29 cellular contexts compared by ENCODE assay signal in the genomic region with DNA sequence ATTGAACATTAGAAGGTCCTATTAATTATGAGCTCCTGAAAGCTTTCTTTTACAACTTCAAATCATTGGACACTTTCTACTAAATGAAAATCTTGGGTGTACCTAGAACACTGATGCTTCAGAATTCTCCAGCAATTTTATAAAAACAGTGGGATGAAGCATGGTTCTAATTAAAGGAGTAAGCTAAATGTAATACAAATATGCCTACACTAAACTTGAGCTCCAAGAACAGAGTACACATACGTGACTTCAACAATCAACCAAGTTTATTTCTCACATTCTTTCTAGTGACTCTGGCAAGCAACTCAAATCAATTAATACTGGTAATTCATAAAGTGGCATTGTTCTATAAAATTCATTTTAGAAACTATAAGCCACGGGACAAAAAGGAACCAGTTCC. TPM values are rescaled to one million over a fixed set of nuclear protein-coding genes. Genes with fewer than 3 reads are reported as not detected.
DNase-seq lines count a peak whose midpoint lies in the region; ATAC-seq, FAIRE-seq and TF ChIP-seq lines count a peak whose summit lies in the region.
"Had no signal": no experiment of that assay in that cellular context is flagged by ENCODE, and none has a peak within 500 bp of the region (broad histone marks: within the 10 kb centered on the region; RNA-seq: fewer than 3 reads in every experiment).

No MANE protein-coding gene starts in this region.

- no peak for TF ChIP-seq RAD21 in HepG2 (CRISPR knock-in tag; IDR thresholded peaks at IDR 0.05)

- no peak overlapping the region for H3K4me3 ChIP-seq in right lobe of liver
- no peak overlapping the region for H3K4me3 ChIP-seq in HepG2 (replicated peaks in 1 of 3; ENCODE audit: insufficient read depth in 1 of 3, low read depth in 2 of 3, low read length in 3 of 3)
- H3K4me3 ChIP-seq in sigmoid colon = no peak overlapping the region
- H3K4me3 ChIP-seq: A549, upper lobe of right lung had no signal

- DNase-seq in right lobe of liver (no peak), HepG2 (ENCODE audit: low spot score) (no peak), fibroblast of gingiva (ENCODE audit: low read depth) (peak; percentile 59), sigmoid colon (no peak), hepatic stellate cell (ENCODE audit: low spot score) (no peak), T-helper 9 cell (no peak)
- DNase-seq in activated CD4-positive, alpha-beta memory T cell treated with anti-CD3 and anti-CD28 coated beads for 36 hours = no peak
- DNase-seq: activated CD4-positive, alpha-beta T cell treated with anti-CD3 and anti-CD28 coated beads for 36 hours; activated CD8-positive, alpha-beta memory T cell treated with anti-CD3 and anti-CD28 coated beads for 24 hours; activated gamma-delta T cell; activated naive CD8-positive, alpha-beta T cell treated with anti-CD3 and anti-CD28 coated beads for 36 hours; caudate nucleus; DMS79 treated with DMSO at 0.1 percent for 48 hours; effector memory CD8-positive, alpha-beta T cell; erythroblast; foreskin melanocyte; GF-D8; NCI-H146; Right ventricle myocardium superior; stimulated activated CD4-positive, alpha-beta T cell treated with anti-CD3 and anti-CD28 coated beads, Interleukin-4, amount 100 ng/mL, for 1 hour; upper lobe of right lung had no signal

- H3K27me3 ChIP-seq in right lobe of liver (no peaks in the 10 kb centered on the region), HepG2 (ENCODE audit: control insufficient read depth in 1 of 2, insufficient read depth in 2 of 2, low read length in 2 of 2) (no peaks in the 10 kb centered on the region), sigmoid colon (no peaks in the 10 kb centered on the region)
- H3K27me3 ChIP-seq: upper lobe of right lung had no signal

- H3K36me3 ChIP-seq in right lobe of liver (peaks cover 0 to 4% (median under 1%) of the 10 kb centered on the region in 4 donors), HepG2 (replicated peaks in 1 of 2; ENCODE audit: control insufficient read depth in 1 of 2, insufficient read depth in 2 of 2, low read length in 2 of 2) (peaks cover 7 to 16% of the 10 kb centered on the region in 2 experiments), sigmoid colon (no peaks in the 10 kb centered on the region)

- peaks cover 0 to 75% (median 32%) of the 10 kb centered on the region in 4 donors for H3K4me1 ChIP-seq in right lobe of liver
- peaks cover 63% of the 10 kb centered on the region for H3K4me1 ChIP-seq in HepG2 (ENCODE audit: insufficient read depth, low read length)
- peaks cover 0 to 100% (median 80%) of the 10 kb centered on the region in 4 donors for H3K4me1 ChIP-seq in sigmoid colon

- TF ChIP-seq CTCF in right lobe of liver (IDR thresholded peaks at IDR 0.05) = no peak
- TF ChIP-seq CTCF in HepG2 (CRISPR knock-in tag; IDR thresholded peaks at IDR 0.05) = no peak
- TF ChIP-seq CTCF in sigmoid colon (IDR thresholded peaks at IDR 0.05) = no peak

- H3K4me2 ChIP-seq in HepG2 (ENCODE audit: low read depth, low read length) = no peak overlapping the region
- H3K4me2 ChIP-seq: A549 had no signal

- in situ Hi-C loops in HepG2 (cut with HindIII; ENCODE audit: extremely low pct_ligation_motif_present, low pct_unique_long_range_greater_than_20kb) = no loop called here

- no peak for FAIRE-seq in HepG2 (lab: Jason Lieb, UNC)
- FAIRE-seq: A549 had no signal

- POLR2A ChIA-PET in HepG2 (lab: Yijun Ruan, JAX) = no interaction called here
- POLR2A ChIA-PET in activated CD4-positive, alpha-beta memory T cell treated with anti-CD3 and anti-CD28 coated beads for 36 hours (lab: Charles Lee) = no interaction called here

- no peak overlapping the region for H3K4me3 Mint-ChIP-seq in activated CD4-positive, alpha-beta memory T cell treated with anti-CD3 and anti-CD28 coated beads for 36 hours
- H3K4me3 Mint-ChIP-seq: activated CD4-positive, alpha-beta T cell treated with anti-CD3 and anti-CD28 coated beads for 36 hours; activated naive CD8-positive, alpha-beta T cell treated with anti-CD3 and anti-CD28 coated beads for 36 hours; effector memory CD8-positive, alpha-beta T cell; IgD-negative memory B cell; memory B cell had no signal

- peak overlapping the region in 2 of 3 donors; percentile 95 to 97 for H3K27ac ChIP-seq in right lobe of liver
- H3K27ac ChIP-seq in HepG2 (ENCODE audit: extremely low read length, insufficient read depth, low read length) = no peak overlapping the region
- peak overlapping the region; percentile 35 to 87 (median 83) for H3K27ac ChIP-seq in sigmoid colon
- H3K27ac ChIP-seq: upper lobe of right lung had no signal

- H3K9me3 ChIP-seq in right lobe of liver = no peaks in the 10 kb centered on the region
- H3K9me3 ChIP-seq in HepG2 (ENCODE audit: low read length) = no peaks in the 10 kb centered on the region
- H3K9me3 ChIP-seq in sigmoid colon = no peaks in the 10 kb centered on the region
- H3K9me3 ChIP-seq: A549, upper lobe of right lung had no signal

- CTCF ChIA-PET in HepG2 (lab: Yijun Ruan, JAX; ENCODE audit: low intra/inter-chr PET ratio, low total read pairs) = no interaction called here
- CTCF ChIA-PET in activated CD4-positive, alpha-beta memory T cell treated with anti-CD3 and anti-CD28 coated beads for 36 hours (lab: Charles Lee) = interaction anchor here (1.1 to 2.6 kb wide), 4 partner anchors 16 to 146 kb away, joined by 3 to 12 read pairs (median 6); no protein-coding TSS in a partner anchor

- no peak overlapping the region for H2AFZ ChIP-seq in HepG2 (ENCODE audit: low read length)

- H3K9ac ChIP-seq in HepG2 (ENCODE audit: insufficient read depth, low read depth, low read length) = no peak overlapping the region

- WGBS in right lobe of liver (ENCODE audit: insufficient coverage, low coverage, low lambda C conversion rate, missing lambda C conversion rate) = 48% methylated on average over 2 of the region's 2 CpGs
- 96% methylated on average over 2 of the region's 2 CpGs for WGBS in HepG2 (ENCODE audit: low lambda C conversion rate)
- 86 to 89% methylated on average over 2 of the region's 2 CpGs for WGBS in sigmoid colon, 2 donors

- no TSS peak for BruUV-seq in HepG2 (replicated peaks; lab: Mats Ljungman, UMichigan)

- H3K79me2 ChIP-seq in HepG2 (ENCODE audit: insufficient read depth, low read length) = peaks cover 2% of the 10 kb centered on the region

- H4K20me1 ChIP-seq in HepG2 (ENCODE audit: insufficient read depth, low read length) = no peaks in the 10 kb centered on the region

- no peak for TF ChIP-seq POLR2A in right lobe of liver (IDR thresholded peaks at IDR 0.05)
- TF ChIP-seq POLR2A in HepG2 (IDR thresholded peaks at IDR 0.05; ENCODE audit: insufficient read depth in 1 of 2, low read depth in 2 of 2, low read length in 2 of 2) = no peak
- no peak for TF ChIP-seq POLR2A in sigmoid colon (IDR thresholded peaks at IDR 0.05)

- no peak for ATAC-seq in right lobe of liver
- ATAC-seq in HepG2 = no peak
- no peak for ATAC-seq in GM18498 (IDR thresholded peaks at IDR 0.05; ENCODE audit: unreplicated experiment)
- ATAC-seq: A549; activated CD4-positive, alpha-beta T cell treated with anti-CD3 and anti-CD28 coated beads for 36 hours; effector memory CD8-positive, alpha-beta T cell; HCT116; Panc1; sciatic nerve; upper lobe of right lung had no signal

- H3K36me3 Mint-ChIP-seq in activated CD4-positive, alpha-beta memory T cell treated with anti-CD3 and anti-CD28 coated beads for 36 hours = peaks cover 38% of the 10 kb centered on the region

- intact Hi-C loops in right lobe of liver (cut with DNase I) = no loop called here
- intact Hi-C loops in HepG2 (cut with micrococcal nuclease; ENCODE audit: unreplicated experiment) = no loop called here
- intact Hi-C loops in sigmoid colon (cut with DNase I) = no loop called here
- intact Hi-C loops in activated CD4-positive, alpha-beta memory T cell treated with anti-CD3 and anti-CD28 coated beads for 36 hours (cut with micrococcal nuclease) = no loop called here

- H3K27me3 Mint-ChIP-seq in activated CD4-positive, alpha-beta memory T cell treated with anti-CD3 and anti-CD28 coated beads for 36 hours = no peaks in the 10 kb centered on the region
- H3K27me3 Mint-ChIP-seq: activated CD4-positive, alpha-beta T cell treated with anti-CD3 and anti-CD28 coated beads for 36 hours; activated naive CD8-positive, alpha-beta T cell treated with anti-CD3 and anti-CD28 coated beads for 36 hours; effector memory CD8-positive, alpha-beta T cell; IgD-negative memory B cell; memory B cell; progenitor cell of endocrine pancreas had no signal

- no peaks in the 10 kb centered on the region for H3K9me3 Mint-ChIP-seq in activated CD4-positive, alpha-beta memory T cell treated with anti-CD3 and anti-CD28 coated beads for 36 hours
- H3K9me3 Mint-ChIP-seq: activated naive CD8-positive, alpha-beta T cell treated with anti-CD3 and anti-CD28 coated beads for 36 hours; effector memory CD8-positive, alpha-beta T cell; IgD-negative memory B cell; memory B cell had no signal

- TF ChIP-seq EP300 in HepG2 (IDR thresholded peaks at IDR 0.05; ENCODE audit: low read depth in 2 of 2, low read length in 2 of 2) (no peak), HepG2 (CRISPR knock-in tag; IDR thresholded peaks at IDR 0.05; ENCODE audit: borderline replicate concordance) (no peak), sigmoid colon (IDR thresholded peaks at IDR 0.05) (no peak)

- peaks cover 29% of the 10 kb centered on the region for H3K4me1 Mint-ChIP-seq in activated CD4-positive, alpha-beta memory T cell treated with anti-CD3 and anti-CD28 coated beads for 36 hours (ENCODE audit: low read depth)

- no peak overlapping the region for H3K27ac Mint-ChIP-seq in activated CD4-positive, alpha-beta memory T cell treated with anti-CD3 and anti-CD28 coated beads for 36 hours
- H3K27ac Mint-ChIP-seq: activated CD4-positive, alpha-beta T cell treated with anti-CD3 and anti-CD28 coated beads for 36 hours; activated naive CD8-positive, alpha-beta T cell treated with anti-CD3 and anti-CD28 coated beads for 36 hours; effector memory CD8-positive, alpha-beta T cell; IgD-negative memory B cell; memory B cell; progenitor cell of endocrine pancreas had no signal

RNA-seq across cellular contexts. Expression of gene PITPNB, which starts 55.5 kb away (rescaled TPM):
- total RNA-seq in right lobe of liver (10 to 100 TPM; 28.7 to 60.6 (median 37.6) TPM), HepG2 (2016; rRNA removed; fragmentation: Illumina TruSeq; extraction: Trizol) (17.0 and 40.7 TPM in 2 replicates), sigmoid colon (100 to 1,000 TPM in 2 of 4 donors, 10 to 100 TPM in 2; 79.9 to 135 (median 104) TPM)
- 23.7 and 24.5 TPM in 2 replicates for total RNA-seq in HepG2 (2016; cell fraction: cytosol; rRNA removed; fragmentation: Illumina TruSeq; extraction: Trizol; ENCODE audit: low read depth)
- total RNA-seq in HepG2 (2016; cell fraction: insoluble cytoplasmic fraction; rRNA removed; fragmentation: Illumina TruSeq; extraction: Trizol) = 17.3 and 36.3 TPM in 2 replicates
- total RNA-seq in HepG2 (2016; cell fraction: membrane; rRNA removed; fragmentation: Illumina TruSeq; extraction: Trizol) = 17.7 and 19.6 TPM in 2 replicates
- total RNA-seq in HepG2 (2016; cell fraction: nucleus; rRNA removed; fragmentation: Illumina TruSeq; extraction: Trizol) = 30.0 and 32.6 TPM in 2 replicates
- polyA plus RNA-seq in HepG2 (2011; rRNA removed) (28.1 and 30.1 TPM in 2 replicates), sigmoid colon (10 to 100 TPM; 20.4 to 32.6 (median 23.4) TPM)
- 12.4 and 18.9 TPM in 2 replicates for polyA plus RNA-seq in HepG2 (2011; cell fraction: cytosol; rRNA removed)
- 12.4 and 19.6 TPM in 2 replicates for polyA plus RNA-seq in HepG2 (2011; cell fraction: nucleus; rRNA removed)
- polyA plus RNA-seq in HepG2 (2012) = 34.7 and 41.5 TPM in 2 replicates
- polyA plus RNA-seq in HepG2 (2016; cell fraction: cytosol; fragmentation: Illumina TruSeq; extraction: Trizol; ENCODE audit: low read depth) = 4.7 and 4.8 TPM in 2 replicates
- 82.4 and 83.3 TPM in 2 replicates for polyA plus RNA-seq in HepG2 (2016; cell fraction: insoluble cytoplasmic fraction; fragmentation: Illumina TruSeq; extraction: Trizol; ENCODE audit: low read depth)
- polyA plus RNA-seq in HepG2 (2016; cell fraction: membrane; fragmentation: Illumina TruSeq; extraction: Trizol; ENCODE audit: low read depth) = 12.6 and 14.2 TPM in 2 replicates
- 48.7 and 48.8 TPM in 2 replicates for polyA plus RNA-seq in HepG2 (2016; cell fraction: nucleus; fragmentation: Illumina TruSeq; extraction: Trizol; ENCODE audit: insufficient read depth, low read depth)
- polyA minus RNA-seq in HepG2 (2011; rRNA and poly(A)+ RNA removed; ENCODE audit: low replicate concordance) = 19.2 and 28.5 TPM in 2 replicates
- polyA minus RNA-seq in HepG2 (2011; cell fraction: cytosol; rRNA and poly(A)+ RNA removed) = 16.3 and 22.9 TPM in 2 replicates
- polyA minus RNA-seq in HepG2 (2011; cell fraction: nucleus; rRNA and poly(A)+ RNA removed) = 58.1 and 64.4 TPM in 2 replicates
- total RNA-seq in activated CD4-positive, alpha-beta memory T cell treated with anti-CD3 and anti-CD28 coated beads for 36 hours = 10 to 100 TPM; 92.2 to 95.7 TPM
